ENCODE assay signal across 29 cellular contexts in the genomic region with DNA sequence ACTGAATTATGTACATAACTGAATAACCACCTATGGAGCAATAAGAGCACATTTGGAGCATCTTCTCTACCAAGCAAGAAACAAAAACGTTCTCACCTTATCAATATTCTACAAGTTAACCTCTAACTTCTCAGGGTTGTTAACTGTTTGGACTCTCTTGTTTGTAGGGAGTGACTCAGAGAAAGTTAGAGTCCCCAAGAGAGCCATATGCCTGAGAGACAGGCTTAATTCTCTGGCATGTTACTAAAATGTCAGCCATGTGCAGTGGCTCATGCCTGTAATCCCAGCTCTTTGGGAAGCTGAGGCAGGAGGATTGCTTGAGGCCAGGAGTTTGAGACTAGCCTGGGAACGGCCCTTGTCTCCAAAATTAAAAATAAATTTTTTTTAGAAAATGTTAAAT. TPM values are rescaled to one million over a fixed set of nuclear protein-coding genes. Genes with fewer than 3 reads are reported as not detected.
"Had no signal": no experiment of that assay in that cellular context is flagged by ENCODE, and none has a peak within 500 bp of the region (broad histone marks: within the 10 kb centered on the region; RNA-seq: fewer than 3 reads in every experiment).

No MANE protein-coding gene starts in this region.

- H3K4me1 ChIP-seq: colonic mucosa, prostate gland, testis had no signal

- FAIRE-seq: frontal cortex, keratinocyte had no signal

- H3K27me3 ChIP-seq: colonic mucosa, right atrium auricular region, testis had no signal

- ATAC-seq: left lobe of liver; mucosa of descending colon; natural killer cell treated with Interleukin-12 subunit alpha and Interleukin-12 subunit beta and Interleukin-15 and Interleukin-18, amount 100 ng/mL, for 72 hours; sciatic nerve; stimulated activated effector memory CD8-positive, alpha-beta T cell treated with anti-CD3 and anti-CD28 coated beads, Interleukin-12 subunit alpha, Interleukin-12 subunit beta, amount 100 ng/mL, for 72 hours had no signal

- H3K4me3 ChIP-seq: colonic mucosa, esophagus squamous epithelium, lung, mucosa of descending colon, prostate gland, right atrium auricular region, smooth muscle cell, stomach, testis, tibial artery had no signal

- DNase-seq: colonic mucosa; dermis blood vessel endothelial cell; effector memory CD4-positive, alpha-beta T cell; erythroblast; esophagus squamous epithelium; mucosa of descending colon; naive B cell; stimulated activated CD4-positive, alpha-beta T cell treated with anti-CD3 and anti-CD28 coated beads, Interleukin-12 subunit alpha, Interleukin-12 subunit beta, amount 100 ng/mL, for 4 hours; stimulated activated CD4-positive, alpha-beta T cell treated with anti-CD3 and anti-CD28 coated beads, Interleukin-1b, Interleukin-23, amount 100 ng/mL, for 48 hours; stimulated activated CD4-positive, alpha-beta T cell treated with anti-CD3 and anti-CD28 coated beads, Interleukin-4, amount 100 ng/mL, for 1 hour; stimulated activated naive CD4-positive, alpha-beta T cell treated with Interleukin-2 at 50 U/mL for 16 hours; stomach; testis; tibial artery had no signal

- H3K36me3 ChIP-seq: colonic mucosa, esophagus squamous epithelium, prostate gland, right atrium auricular region, stomach, tibial artery had no signal

- H3K9me3 ChIP-seq: colonic mucosa, esophagus squamous epithelium, mucosa of descending colon, prostate gland, right atrium auricular region, stomach, testis, tibial artery had no signal

- H3K27ac ChIP-seq: colonic mucosa, esophagus squamous epithelium, prostate gland, right atrium auricular region, stomach, testis, tibial artery had no signal

- H3K4me2 ChIP-seq: smooth muscle cell had no signal

RNA-seq across cellular contexts. Expression of gene FNDC7, which starts 47.7 kb away (rescaled TPM):
- total RNA-seq: chondrocyte, colonic mucosa, dermis blood vessel endothelial cell, esophagus squamous epithelium, left lobe of liver, liver, mucosa of descending colon, neural crest cell, osteocyte, right atrium auricular region, sciatic nerve, stomach, urinary bladder had no signal
- polyA plus RNA-seq: liver, smooth muscle cell, stomach, urinary bladder had no signal
